ENCODE assay signal across 12 cellular contexts in genomic region chr11:64643927-64644326, GRCh38. TPM values are rescaled to one million over a fixed set of nuclear protein-coding genes. Genes with fewer than 3 reads are reported as not detected.
A peak's percentile ranks its signal among the peaks of the same experiment; 100 is the strongest.
DNase-seq lines count a peak whose midpoint lies in the region; ATAC-seq, FAIRE-seq and TF ChIP-seq lines count a peak whose summit lies in the region.
"Had no signal": no experiment of that assay in that cellular context is flagged by ENCODE, and none has a peak within 500 bp of the region (broad histone marks: within the 10 kb centered on the region; RNA-seq: fewer than 3 reads in every experiment).

No MANE protein-coding gene starts in this region.

- no peak for TF ChIP-seq POLR2A in HepG2 (IDR thresholded peaks at IDR 0.05; ENCODE audit: insufficient read depth in 1 of 2, low read depth in 2 of 2, low read length in 2 of 2)
- TF ChIP-seq POLR2A in right lobe of liver (IDR thresholded peaks at IDR 0.05), result no peak
- TF ChIP-seq POLR2A in vagina (IDR thresholded peaks at IDR 0.05), result no peak

- H3K79me1 ChIP-seq in mesendoderm (ENCODE audit: low read length), result no peaks in the 10 kb centered on the region

- FAIRE-seq in HepG2 (lab: Jason Lieb, UNC), result no peak

- no peak overlapping the region for H3K4ac ChIP-seq in mesendoderm (ENCODE audit: low read depth, low read length)

- in situ Hi-C loops in HepG2 (cut with HindIII; ENCODE audit: extremely low pct_ligation_motif_present, low pct_unique_long_range_greater_than_20kb), result no loop called here

- POLR2A ChIA-PET in HepG2 (lab: Yijun Ruan, JAX), result no interaction called here

- H3K4me1 ChIP-seq in HepG2 (ENCODE audit: insufficient read depth, low read length), result no peaks in the 10 kb centered on the region
- H3K4me1 ChIP-seq in right lobe of liver, result no peaks in the 10 kb centered on the region
- H3K4me1 ChIP-seq in mesendoderm (ENCODE audit: control insufficient read depth, low read depth, low read length), result peaks cover 3% of the 10 kb centered on the region
- peaks cover 6% of the 10 kb centered on the region for H3K4me1 ChIP-seq in vagina

- H3K79me2 ChIP-seq in HepG2 (ENCODE audit: insufficient read depth, low read length) (no peaks in the 10 kb centered on the region), mesendoderm (ENCODE audit: control insufficient read depth, insufficient read depth, low read length) (no peaks in the 10 kb centered on the region)

- no peaks in the 10 kb centered on the region for H3K36me3 ChIP-seq in HepG2 (replicated peaks in 1 of 2; ENCODE audit: control insufficient read depth in 1 of 2, insufficient read depth in 2 of 2, low read length in 2 of 2)
- no peaks in the 10 kb centered on the region for H3K36me3 ChIP-seq in right lobe of liver
- H3K36me3 ChIP-seq in WERI-Rb-1, result no peaks in the 10 kb centered on the region
- no peaks in the 10 kb centered on the region for H3K36me3 ChIP-seq in mesendoderm (ENCODE audit: control insufficient read depth, insufficient read depth, low read length)
- no peaks in the 10 kb centered on the region for H3K36me3 ChIP-seq in vagina

- intact Hi-C loops in HepG2 (cut with micrococcal nuclease; ENCODE audit: unreplicated experiment), result no loop called here
- intact Hi-C loops in right lobe of liver (cut with DNase I), result no loop called here
- intact Hi-C loops in vagina (cut with DNase I), result no loop called here

- H3K18ac ChIP-seq in mesendoderm (ENCODE audit: low read length), result no peak overlapping the region

- H3K27ac ChIP-seq in HepG2 (ENCODE audit: extremely low read length, insufficient read depth, low read length) (no peak overlapping the region), right lobe of liver (no peak overlapping the region), WERI-Rb-1 (0 out of 2 replicates have a peak overlapping the region, but pooled peaks have one; percentile 14), mesendoderm (ENCODE audit: low read depth, low read length) (no peak overlapping the region), vagina (peak overlapping the region; percentile 53)

- ATAC-seq in HepG2 (no peak), right lobe of liver (no peak)

- H2AFZ ChIP-seq in HepG2 (ENCODE audit: low read length), result no peak overlapping the region

- TF ChIP-seq CTCF in HepG2 (CRISPR knock-in tag; IDR thresholded peaks at IDR 0.05) (no peak), right lobe of liver (IDR thresholded peaks at IDR 0.05) (no peak), WERI-Rb-1 (IDR thresholded peaks at IDR 0.05; ENCODE audit: low read depth, low read length) (no peak), vagina (IDR thresholded peaks at IDR 0.05) (no peak)

- no peak overlapping the region for H2AK5ac ChIP-seq in mesendoderm (ENCODE audit: low read length)

- H3K56ac ChIP-seq in mesendoderm (ENCODE audit: low read length), result peak overlapping the region; percentile 54

- no peak for DNase-seq in HepG2 (ENCODE audit: low spot score)
- no peak for DNase-seq in right lobe of liver
- no peak for DNase-seq in WERI-Rb-1
- no peak for DNase-seq in mesendoderm
- no peak for DNase-seq in vagina (ENCODE audit: extremely low spot score in 2 of 2)
- no peak for DNase-seq in T-helper 1 cell
- no peak for DNase-seq in SW 1271 (lab: John Stamatoyannopoulos, UW)
- no peak for DNase-seq in MV-4-11 (lab: John Stamatoyannopoulos, UW)
- DNase-seq: activated CD4-positive, alpha-beta T cell treated with anti-CD3 and anti-CD28 coated beads, Interleukin-2, amount 50 U/mL, for 1 hour; activated naive CD4-positive, alpha-beta T cell treated with anti-CD3 and anti-CD28 coated beads for 36 hours; NCI-H774 had no signal

- no TSS peak for BruUV-seq in HepG2 (replicated peaks; lab: Mats Ljungman, UMichigan)

- whole genome bisulfite sequencing in HepG2 (ENCODE audit: low lambda C conversion rate), result 7% methylated on average over 6 of the region's 13 CpGs
- no CpG with 5 or more reads among the region's 13 CpGs for WGBS in right lobe of liver (ENCODE audit: insufficient coverage, low coverage, low lambda C conversion rate, missing lambda C conversion rate)
- WGBS in mesendoderm (ENCODE audit: extremely low coverage, insufficient coverage, low lambda C conversion rate), result no CpG with 5 or more reads among the region's 13 CpGs

- no peak overlapping the region for H2BK15ac ChIP-seq in mesendoderm (replicated peaks; ENCODE audit: low read depth)

- no peaks in the 10 kb centered on the region for H4K20me1 ChIP-seq in HepG2 (ENCODE audit: insufficient read depth, low read length)

- H2BK120ac ChIP-seq in mesendoderm (ENCODE audit: low read depth, low read length), result no peak overlapping the region

- H3K23ac ChIP-seq in mesendoderm (ENCODE audit: low read length), result no peak overlapping the region

- H3K4me2 ChIP-seq in HepG2 (ENCODE audit: low read depth, low read length), result no peak overlapping the region
- peak overlapping the region; percentile 68 for H3K4me2 ChIP-seq in mesendoderm (ENCODE audit: low read length)

- H3K27me3 ChIP-seq in HepG2 (ENCODE audit: control insufficient read depth in 1 of 2, insufficient read depth in 2 of 2, low read length in 2 of 2), result peaks cover 12 to 73% of the 10 kb centered on the region in 2 experiments; a peak in 4 of 5 replicates
- no peaks in the 10 kb centered on the region for H3K27me3 ChIP-seq in right lobe of liver
- no peaks in the 10 kb centered on the region for H3K27me3 ChIP-seq in WERI-Rb-1 (ENCODE audit: insufficient read depth, low read depth, severe bottlenecking)
- H3K27me3 ChIP-seq in mesendoderm (ENCODE audit: insufficient read depth, low read length, poor library complexity), result peaks cover 38% of the 10 kb centered on the region
- H3K27me3 ChIP-seq in vagina, result no peaks in the 10 kb centered on the region

- TF ChIP-seq EP300 in HepG2 (IDR thresholded peaks at IDR 0.05; ENCODE audit: low read depth in 2 of 2, low read length in 2 of 2) (no peak), HepG2 (CRISPR knock-in tag; IDR thresholded peaks at IDR 0.05; ENCODE audit: borderline replicate concordance) (no peak)

- no peak overlapping the region for H4K5ac ChIP-seq in mesendoderm (ENCODE audit: low read length)

- no peak overlapping the region for H2BK5ac ChIP-seq in mesendoderm (ENCODE audit: low read length)

- no peak overlapping the region for H3K4me3 ChIP-seq in HepG2 (replicated peaks in 1 of 3; ENCODE audit: insufficient read depth in 1 of 3, low read depth in 2 of 3, low read length in 3 of 3)
- no peak overlapping the region for H3K4me3 ChIP-seq in right lobe of liver
- H3K4me3 ChIP-seq in WERI-Rb-1 (ENCODE audit: low read depth, low read length), result peak overlapping the region; percentile 63
- no peak overlapping the region for H3K4me3 ChIP-seq in mesendoderm (ENCODE audit: low read length)
- H3K4me3 ChIP-seq in vagina, result peak overlapping the region; percentile 38 to 57

- CTCF ChIA-PET in HepG2 (lab: Yijun Ruan, JAX; ENCODE audit: low intra/inter-chr PET ratio, low total read pairs), result no interaction called here

- H3K9me3 ChIP-seq in HepG2 (ENCODE audit: low read length), result no peaks in the 10 kb centered on the region
- H3K9me3 ChIP-seq in right lobe of liver, result no peaks in the 10 kb centered on the region
- no peaks in the 10 kb centered on the region for H3K9me3 ChIP-seq in WERI-Rb-1 (ENCODE audit: severe bottlenecking)
- H3K9me3 ChIP-seq in vagina, result no peaks in the 10 kb centered on the region

- no peak overlapping the region for H4K8ac ChIP-seq in mesendoderm (ENCODE audit: low read depth, low read length)

- no peak for TF ChIP-seq RAD21 in HepG2 (CRISPR knock-in tag; IDR thresholded peaks at IDR 0.05)

- H3K9ac ChIP-seq in HepG2 (ENCODE audit: insufficient read depth, low read depth, low read length) (no peak overlapping the region), mesendoderm (ENCODE audit: low read length) (no peak overlapping the region)

TF ChIP-seq in HepG2, 621 proteins besides CTCF, POLR2A, EP300 and RAD21:
- TF ChIP-seq NFRKB (IDR thresholded peaks at IDR 0.05) (no peak), MNT (IDR thresholded peaks at IDR 0.05) (peak; percentile 58)

RNA-seq across cellular contexts. Expression of gene SLC22A12, which starts 52.9 kb away (rescaled TPM):
- total RNA-seq in HepG2 (2016; rRNA removed; fragmentation: Illumina TruSeq; extraction: Trizol) (not detected in 2 replicates), right lobe of liver (under 1 TPM in 3 of 6 experiments, not detected in 3; 0.22 to 0.80 (median 0.74) TPM), vagina (not detected)
- total RNA-seq in HepG2 (2016; cell fraction: cytosol; rRNA removed; fragmentation: Illumina TruSeq; extraction: Trizol; ENCODE audit: low read depth), result not detected in 2 replicates
- not detected in 2 replicates for total RNA-seq in HepG2 (2016; cell fraction: insoluble cytoplasmic fraction; rRNA removed; fragmentation: Illumina TruSeq; extraction: Trizol)
- not detected in 2 replicates for total RNA-seq in HepG2 (2016; cell fraction: membrane; rRNA removed; fragmentation: Illumina TruSeq; extraction: Trizol)
- total RNA-seq in HepG2 (2016; cell fraction: nucleus; rRNA removed; fragmentation: Illumina TruSeq; extraction: Trizol), result not detected in 2 replicates
- polyA plus RNA-seq in HepG2 (2011; rRNA removed), result not detected in 2 replicates
- polyA plus RNA-seq in HepG2 (2011; cell fraction: cytosol; rRNA removed), result not detected in 2 replicates
- not detected in 2 replicates for polyA plus RNA-seq in HepG2 (2011; cell fraction: nucleus; rRNA removed)
- polyA plus RNA-seq in HepG2 (2012), result not detected in 2 replicates
- polyA plus RNA-seq in HepG2 (2016; cell fraction: cytosol; fragmentation: Illumina TruSeq; extraction: Trizol; ENCODE audit: low read depth), result not detected in 2 replicates
- polyA plus RNA-seq in HepG2 (2016; cell fraction: insoluble cytoplasmic fraction; fragmentation: Illumina TruSeq; extraction: Trizol; ENCODE audit: low read depth), result not detected in 2 replicates
- not detected in 2 replicates for polyA plus RNA-seq in HepG2 (2016; cell fraction: membrane; fragmentation: Illumina TruSeq; extraction: Trizol; ENCODE audit: low read depth)
- polyA plus RNA-seq in HepG2 (2016; cell fraction: nucleus; fragmentation: Illumina TruSeq; extraction: Trizol; ENCODE audit: insufficient read depth, low read depth), result not detected in 2 replicates
- polyA minus RNA-seq in HepG2 (2011; rRNA and poly(A)+ RNA removed; ENCODE audit: low replicate concordance), result not detected in 2 replicates
- not detected in 2 replicates for polyA minus RNA-seq in HepG2 (2011; cell fraction: cytosol; rRNA and poly(A)+ RNA removed)
- polyA minus RNA-seq in HepG2 (2011; cell fraction: nucleus; rRNA and poly(A)+ RNA removed), result not detected in 2 replicates
- polyA plus RNA-seq in mesendoderm (2013, experiment 1 of 2), result not detected
- not detected for polyA plus RNA-seq in mesendoderm (2013, experiment 2 of 2)
- total RNA-seq: activated naive CD4-positive, alpha-beta T cell treated with anti-CD3 and anti-CD28 coated beads for 36 hours; glomerular endothelial cell had no signal

Comparison
In these comparisons a context has a peak if more than half of its experiments do, and no peak if none do; other contexts are left out.
1. H3K27ac ChIP-seq: peak in WERI-Rb-1 (single experiment) and vagina (single experiment); none in HepG2 (single experiment), right lobe of liver (0 of 3) and mesendoderm (single experiment).
2. H3K4me3 ChIP-seq: peak in WERI-Rb-1 (single experiment) and vagina (2 of 2); none in HepG2 (0 of 3), right lobe of liver (0 of 3) and mesendoderm (single experiment).